Comparison of ENCODE assay signal across 8 cellular contexts in the genomic region with DNA sequence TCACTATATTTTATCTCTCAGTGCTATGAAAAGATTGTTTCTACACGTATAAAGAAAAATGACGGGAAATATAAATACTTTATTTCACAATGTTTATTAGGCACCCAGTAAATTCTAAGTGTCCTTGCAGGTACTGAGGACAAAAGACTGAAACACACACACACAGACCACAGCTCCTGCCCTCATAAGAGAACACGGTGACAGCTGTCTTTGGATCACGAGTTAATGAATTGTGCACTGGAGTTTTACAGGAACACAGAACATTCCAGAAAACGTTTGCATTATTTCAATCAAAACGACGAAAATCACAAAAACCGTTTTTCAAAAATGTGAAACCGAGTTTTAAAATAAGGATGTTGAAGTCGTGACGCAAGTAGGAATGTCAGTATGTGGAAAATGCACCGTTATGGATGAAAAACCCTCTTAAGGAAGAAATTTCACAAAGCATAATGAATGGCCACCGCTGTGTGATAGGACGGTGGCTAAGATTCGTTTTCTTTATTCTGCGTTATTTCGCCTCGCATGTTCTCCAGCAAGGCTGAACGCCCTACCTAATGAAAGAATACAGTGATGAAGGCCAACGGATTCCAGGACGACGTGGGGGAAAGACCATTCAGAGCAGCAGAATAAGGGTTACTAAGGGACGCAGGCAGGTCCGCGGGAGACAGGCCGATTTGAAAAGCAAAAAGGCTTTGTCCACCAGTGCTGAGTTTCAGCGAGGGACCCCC. TPM values are rescaled to one million over a fixed set of nuclear protein-coding genes. Genes with fewer than 3 reads are reported as not detected.
A peak's percentile ranks its signal among the peaks of the same experiment; 100 is the strongest.
DNase-seq lines count a peak whose midpoint lies in the region; TF ChIP-seq lines count a peak whose summit lies in the region.

No MANE protein-coding gene starts in this region.

- H3K27me3 ChIP-seq in BLaER1 treated with 17β-estradiol and CSF1 and Interleukin-3, amounts not matched to agents 10 nM and 100 nM: peaks cover 8 to 34% (median 22%) of the 10 kb centered on the region in 11 experiments; a peak in 21 of 22 replicates
- no peaks in the 10 kb centered on the region for H3K27me3 ChIP-seq in osteoblast (ENCODE audit: insufficient read depth, low read length)

- H2AFZ ChIP-seq in osteoblast (ENCODE audit: low read length): peak overlapping the region; percentile 86

- H3K27ac ChIP-seq in BLaER1 treated with 17β-estradiol and CSF1 and Interleukin-3, amounts not matched to agents 10 nM and 100 nM: peak overlapping the region; percentile 87 to 98 (median 93); a peak in 21 of 22 replicates
- peak overlapping the region; percentile 92 for H3K27ac ChIP-seq in osteoblast (ENCODE audit: low read depth, low read length)

- peak overlapping the region; percentile 82 to 94 (median 89) for H3K9ac ChIP-seq in BLaER1 treated with 17β-estradiol and CSF1 and Interleukin-3, amounts not matched to agents 10 nM and 100 nM

- H3K4me3 ChIP-seq in BLaER1 treated with 17β-estradiol and CSF1 and Interleukin-3, amounts not matched to agents 10 nM and 100 nM: peak overlapping the region; percentile 63 to 75 (median 66)
- H3K4me3 ChIP-seq in epithelial cell of esophagus (ENCODE audit: low read length) (peak overlapping the region; percentile 69), osteoblast (ENCODE audit: insufficient read depth, low read length) (peak overlapping the region; percentile 79)

- no peaks in the 10 kb centered on the region for H3K79me2 ChIP-seq in osteoblast (ENCODE audit: insufficient read depth, low read length)

- peaks cover 0 to 5% (median 0%) of the 10 kb centered on the region in 11 experiments; a peak in 1 of 22 replicates for H3K9me3 ChIP-seq in BLaER1 treated with 17β-estradiol and CSF1 and Interleukin-3, amounts not matched to agents 10 nM and 100 nM (replicated peaks in 1 of 11)
- H3K9me3 ChIP-seq in osteoblast (ENCODE audit: low read depth, low read length): no peaks in the 10 kb centered on the region

- peaks cover 0 to 13% (median 8%) of the 10 kb centered on the region in 10 experiments; a peak in 14 of 20 replicates for H3K4me1 ChIP-seq in BLaER1 treated with 17β-estradiol and CSF1 and Interleukin-3, amounts not matched to agents 10 nM and 100 nM
- peaks cover 11% of the 10 kb centered on the region for H3K4me1 ChIP-seq in osteoblast (ENCODE audit: insufficient read depth, low read length)

- H3K4me2 ChIP-seq in BLaER1 treated with 17β-estradiol and CSF1 and Interleukin-3, amounts not matched to agents 10 nM and 100 nM: peak overlapping the region; percentile 86 to 97 (median 93)
- peak overlapping the region; percentile 94 for H3K4me2 ChIP-seq in osteoblast (ENCODE audit: insufficient read depth, low read length)

- no peak for TF ChIP-seq CTCF in GM20000 (IDR thresholded peaks at IDR 0.05; ENCODE audit: extremely low read depth, missing control alignments)
- TF ChIP-seq CTCF in epithelial cell of esophagus (IDR thresholded peaks at IDR 0.05; ENCODE audit: insufficient read depth, low read depth, low read length, missing control alignments): no peak
- no peak for TF ChIP-seq CTCF in osteoblast (IDR thresholded peaks at IDR 0.05; ENCODE audit: extremely low read depth, low read depth, low read length)

- DNase-seq in GM20000 (ENCODE audit: low spot score): peak; percentile 44
- peak; percentile 36 for DNase-seq in OCI-M1 (lab: John Stamatoyannopoulos, UW)
- no peak for DNase-seq in epithelial cell of esophagus (ENCODE audit: low read depth)
- DNase-seq in osteoblast (ENCODE audit: insufficient read length, low spot score, missing footprints): peak; percentile 32
- DNase-seq in NCI-H2227 (lab: John Stamatoyannopoulos, UW; ENCODE audit: unreplicated experiment): no peak
- DNase-seq in ureter (ENCODE audit: low spot score): no peak
- no peak for DNase-seq in NCI-H526 treated with DMSO at 0.1 percent for 48 hours (lab: John Stamatoyannopoulos, UW)

- no peaks in the 10 kb centered on the region for H3K36me3 ChIP-seq in BLaER1 treated with 17β-estradiol and CSF1 and Interleukin-3, amounts not matched to agents 10 nM and 100 nM
- no peaks in the 10 kb centered on the region for H3K36me3 ChIP-seq in osteoblast (ENCODE audit: insufficient read depth, low read length)

- H4K20me1 ChIP-seq in BLaER1 treated with 17β-estradiol and CSF1 and Interleukin-3, amounts not matched to agents 10 nM and 100 nM: peaks cover 0 to 8% (median 0%) of the 10 kb centered on the region in 11 experiments; a peak in 2 of 22 replicates
- no peaks in the 10 kb centered on the region for H4K20me1 ChIP-seq in osteoblast (ENCODE audit: insufficient read depth, low read length)

RNA-seq across cellular contexts. Expression of a gene that starts 24.2 kb away (rescaled TPM):
- total RNA-seq in osteoblast (11.8 and 16.6 TPM in 2 replicates), ureter (34.0 TPM)

RNA-seq across cellular contexts. Expression of a gene that starts 37.0 kb away (rescaled TPM):
- total RNA-seq in osteoblast (14.4 and 17.0 TPM in 2 replicates), ureter (34.3 TPM)

Comparison
In these comparisons a context has a peak if more than half of its experiments do, and no peak if none do; other contexts are left out.
1. DNase-seq: peak in GM20000 (single experiment), OCI-M1 (single experiment) and osteoblast (single experiment); none in epithelial cell of esophagus (single experiment), NCI-H2227 (single experiment), ureter (single experiment) and NCI-H526 treated with DMSO at 0.1 percent for 48 hours (single experiment).
2. Peak in every context shown above with its lines, with median percentiles within 50 percentile points of each other: H3K4me3 ChIP-seq.